10 cellular contexts compared by ENCODE assay signal in the genomic region with DNA sequence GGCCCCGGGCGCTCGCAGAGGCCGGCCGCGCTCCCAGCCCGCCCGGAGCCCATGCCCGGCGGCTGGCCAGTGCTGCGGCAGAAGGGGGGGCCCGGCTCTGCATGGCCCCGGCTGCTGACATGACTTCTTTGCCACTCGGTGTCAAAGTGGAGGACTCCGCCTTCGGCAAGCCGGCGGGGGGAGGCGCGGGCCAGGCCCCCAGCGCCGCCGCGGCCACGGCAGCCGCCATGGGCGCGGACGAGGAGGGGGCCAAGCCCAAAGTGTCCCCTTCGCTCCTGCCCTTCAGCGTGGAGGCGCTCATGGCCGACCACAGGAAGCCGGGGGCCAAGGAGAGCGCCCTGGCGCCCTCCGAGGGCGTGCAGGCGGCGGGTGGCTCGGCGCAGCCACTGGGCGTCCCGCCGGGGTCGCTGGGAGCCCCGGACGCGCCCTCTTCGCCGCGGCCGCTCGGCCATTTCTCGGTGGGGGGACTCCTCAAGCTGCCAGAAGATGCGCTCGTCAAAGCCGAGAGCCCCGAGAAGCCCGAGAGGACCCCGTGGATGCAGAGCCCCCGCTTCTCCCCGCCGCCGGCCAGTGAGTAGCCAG. TPM values are rescaled to one million over a fixed set of nuclear protein-coding genes. Genes with fewer than 3 reads are reported as not detected.
A peak's percentile ranks its signal among the peaks of the same experiment; 100 is the strongest.
DNase-seq lines count a peak whose midpoint lies in the region; ATAC-seq and TF ChIP-seq lines count a peak whose summit lies in the region.
"Had no signal": no experiment of that assay in that cellular context is flagged by ENCODE, and none has a peak within 500 bp of the region (broad histone marks: within the 10 kb centered on the region; RNA-seq: fewer than 3 reads in every experiment).

No MANE protein-coding gene starts in this region.

- H3K27me3 Mint-ChIP-seq in type B pancreatic cell, result peaks cover 86% of the 10 kb centered on the region

- H3K4me1 Mint-ChIP-seq in type B pancreatic cell (ENCODE audit: unreplicated experiment), result peaks cover 34% of the 10 kb centered on the region

- H3K27ac Mint-ChIP-seq in type B pancreatic cell, result no peak overlapping the region
- H3K27ac Mint-ChIP-seq: CD4-positive, CD25-positive, alpha-beta regulatory T cell; stimulated activated naive CD8-positive, alpha-beta T cell treated with anti-CD3 and anti-CD28 coated beads, Interleukin-15, Interleukin-2, amounts not matched to agents 100 ng/mL and 50 ng/mL, for 24 hours had no signal

- H3K9me3 ChIP-seq in adipocyte (ENCODE audit: control insufficient read depth, low read length), result no peaks in the 10 kb centered on the region

- H3K4me3 ChIP-seq in adipocyte (ENCODE audit: low read length), result peak overlapping the region; percentile 88

- peak; percentile 16 for ATAC-seq in HG03103 (IDR thresholded peaks at IDR 0.05; ENCODE audit: low read depth, unreplicated experiment)
- ATAC-seq in left lobe of liver, result peak; percentile 28

- peak overlapping the region; percentile 98 for H3K4me3 Mint-ChIP-seq in type B pancreatic cell

- H3K36me3 Mint-ChIP-seq in type B pancreatic cell, result peaks cover 20% of the 10 kb centered on the region
- H3K36me3 Mint-ChIP-seq: CD4-positive, CD25-positive, alpha-beta regulatory T cell had no signal

- H3K36me3 ChIP-seq in adipocyte (ENCODE audit: control insufficient read depth, insufficient read depth, low read length, severe bottlenecking), result peaks cover 32% of the 10 kb centered on the region

- H3K9me3 Mint-ChIP-seq in type B pancreatic cell, result no peaks in the 10 kb centered on the region
- H3K9me3 Mint-ChIP-seq: stimulated activated naive CD8-positive, alpha-beta T cell treated with anti-CD3 and anti-CD28 coated beads, Interleukin-15, Interleukin-2, amounts not matched to agents 100 ng/mL and 50 ng/mL, for 24 hours had no signal

- peak; percentile 60 for DNase-seq in NCI-H82 (lab: John Stamatoyannopoulos, UW)
- DNase-seq in NCI-H82 treated with DMSO at 0.1 percent for 48 hours (lab: John Stamatoyannopoulos, UW; ENCODE audit: unreplicated experiment), result no peak
- DNase-seq in adipocyte (ENCODE audit: low read depth), result peak; percentile 53
- DNase-seq in left lobe of liver (ENCODE audit: low spot score), result no peak
- DNase-seq in type B pancreatic cell (ENCODE audit: extremely low spot score, unreplicated experiment), result peak; percentile 69
- no peak for DNase-seq in NCI-H187 (lab: John Stamatoyannopoulos, UW)
- DNase-seq in activated gamma-delta T cell treated with Interleukin-2 at 50 U/mL for 16 hours, result no peak

- H3K9ac ChIP-seq in adipocyte (ENCODE audit: low read length), result peak overlapping the region; percentile 89

- no peaks in the 10 kb centered on the region for H3K27me3 ChIP-seq in adipocyte (replicated peaks; ENCODE audit: control insufficient read depth, insufficient read depth, low read length)

- TF ChIP-seq CTCF in type B pancreatic cell (conservative IDR thresholded peaks at IDR 0.05), result peak; percentile 23

- peaks cover 16% of the 10 kb centered on the region for H3K4me1 ChIP-seq in adipocyte (ENCODE audit: control insufficient read depth, insufficient read depth, low read length)

RNA-seq across cellular contexts. Expression of a gene that starts 0.4 kb away (rescaled TPM):
- total RNA-seq in left lobe of liver (0.33 TPM), type B pancreatic cell (ENCODE audit: low replicate concordance) (7.4 and 67.3 TPM in 2 replicates)

Comparison
In these comparisons a context has a peak if more than half of its experiments do, and no peak if none do; other contexts are left out.
1. DNase-seq: peak in NCI-H82 (single experiment), adipocyte (single experiment) and type B pancreatic cell (single experiment); none in NCI-H82 treated with DMSO at 0.1 percent for 48 hours (single experiment), left lobe of liver (single experiment), NCI-H187 (0 of 2) and activated gamma-delta T cell treated with Interleukin-2 at 50 U/mL for 16 hours (single experiment).